ENCODE assay signal across 1 cellular context in genomic region chr20:36856691-36857635, GRCh38.
TF ChIP-seq lines count a peak whose summit lies in the region.

No MANE protein-coding gene starts in this region.

TF ChIP-seq in HepG2, 621 proteins besides CTCF, POLR2A, EP300 and RAD21 (continued from another document):
- TF ChIP-seq ZHX2 (IDR thresholded peaks at IDR 0.05; ENCODE audit: low read depth): no peak
- TF ChIP-seq ZHX2 (CRISPR knock-in tag; IDR thresholded peaks at IDR 0.05; ENCODE audit: borderline replicate concordance): no peak
- no peak for TF ChIP-seq ZNF431 (CRISPR knock-in tag; IDR thresholded peaks at IDR 0.05; ENCODE audit: borderline replicate concordance, low read depth)
- TF ChIP-seq KAT8 (CRISPR knock-in tag; IDR thresholded peaks at IDR 0.05): no peak
- 0 out of 2 replicates have a peak, but pooled peaks have one; percentile 37 for TF ChIP-seq KDM5B (CRISPR knock-in tag; IDR thresholded peaks at IDR 0.05; ENCODE audit: borderline replicate concordance)
- TF ChIP-seq ZNF546 (CRISPR knock-in tag; conservative IDR thresholded peaks at IDR 0.05): no peak
- TF ChIP-seq HOXA9 (CRISPR knock-in tag; IDR thresholded peaks at IDR 0.05; ENCODE audit: borderline replicate concordance): no peak
- TF ChIP-seq NR3C1 (CRISPR knock-in tag; IDR thresholded peaks at IDR 0.05): no peak
- TF ChIP-seq KMT2A (CRISPR knock-in tag; IDR thresholded peaks at IDR 0.05): no peak
- TF ChIP-seq JUNB (CRISPR knock-in tag; IDR thresholded peaks at IDR 0.05; ENCODE audit: borderline replicate concordance): no peak
- no peak for TF ChIP-seq ZSCAN29 (CRISPR knock-in tag; conservative IDR thresholded peaks at IDR 0.05)
- no peak for TF ChIP-seq SOX5 (CRISPR knock-in tag; IDR thresholded peaks at IDR 0.05; ENCODE audit: borderline replicate concordance)
- no peak for TF ChIP-seq HIC2 (CRISPR knock-in tag; IDR thresholded peaks at IDR 0.05; ENCODE audit: low read depth)
- TF ChIP-seq AGO2 (optimal IDR thresholded peaks at IDR 0.05; ENCODE audit: low read depth, low read length): peak; percentile 48
- TF ChIP-seq PHF8 (CRISPR knock-in tag; IDR thresholded peaks at IDR 0.05): no peak
- TF ChIP-seq HES4 (CRISPR knock-in tag; IDR thresholded peaks at IDR 0.05; ENCODE audit: borderline replicate concordance): no peak
- TF ChIP-seq CCAR2 (optimal IDR thresholded peaks at IDR 0.05; ENCODE audit: low read depth, low read length): peak; percentile 87
- peak; percentile 19; the same call in 1 of the 2 replicates for TF ChIP-seq POLR2G (IDR thresholded peaks at IDR 0.05; ENCODE audit: low read depth, low read length)
- TF ChIP-seq CBFB (CRISPR knock-in tag; IDR thresholded peaks at IDR 0.05): no peak
- no peak for TF ChIP-seq IRF9 (CRISPR knock-in tag; IDR thresholded peaks at IDR 0.05; ENCODE audit: borderline replicate concordance)
- no peak for TF ChIP-seq MED13 (CRISPR knock-in tag; IDR thresholded peaks at IDR 0.05)
- TF ChIP-seq ZNF33A (CRISPR knock-in tag; IDR thresholded peaks at IDR 0.05; ENCODE audit: borderline replicate concordance): no peak
- TF ChIP-seq TARDBP (CRISPR knock-in tag; IDR thresholded peaks at IDR 0.05): 0 out of 2 replicates have a peak, but pooled peaks have one; percentile 25
- TF ChIP-seq ZFAT (CRISPR knock-in tag; conservative IDR thresholded peaks at IDR 0.05): no peak
- TF ChIP-seq, protein P1, sequence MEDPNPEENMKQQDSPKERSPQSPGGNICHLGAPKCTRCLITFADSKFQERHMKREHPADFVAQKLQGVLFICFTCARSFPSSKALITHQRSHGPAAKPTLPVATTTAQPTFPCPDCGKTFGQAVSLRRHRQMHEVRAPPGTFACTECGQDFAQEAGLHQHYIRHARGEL (CRISPR knock-in tag; IDR thresholded peaks at IDR 0.05): 0 out of 2 replicates have a peak, but pooled peaks have one; percentile 39
- TF ChIP-seq, protein P2, sequence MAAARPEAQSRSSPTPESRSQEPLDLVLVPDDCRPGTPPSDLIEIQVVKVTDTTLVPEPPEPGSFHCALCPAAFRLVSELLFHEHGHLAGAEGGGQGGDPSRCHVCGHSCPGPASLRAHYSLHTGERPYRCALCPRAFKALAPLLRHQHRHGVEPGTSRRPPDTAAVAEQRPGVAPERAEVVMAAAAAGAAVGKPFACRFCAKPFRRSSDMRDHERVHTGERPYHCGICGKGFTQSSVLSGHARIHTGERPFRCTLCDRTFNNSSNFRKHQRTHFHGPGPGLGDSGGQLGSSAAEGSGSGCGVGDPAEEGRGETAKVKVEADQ (CRISPR knock-in tag; IDR thresholded peaks at IDR 0.05; ENCODE audit: borderline replicate concordance): no peak
- TF ChIP-seq, protein P3, sequence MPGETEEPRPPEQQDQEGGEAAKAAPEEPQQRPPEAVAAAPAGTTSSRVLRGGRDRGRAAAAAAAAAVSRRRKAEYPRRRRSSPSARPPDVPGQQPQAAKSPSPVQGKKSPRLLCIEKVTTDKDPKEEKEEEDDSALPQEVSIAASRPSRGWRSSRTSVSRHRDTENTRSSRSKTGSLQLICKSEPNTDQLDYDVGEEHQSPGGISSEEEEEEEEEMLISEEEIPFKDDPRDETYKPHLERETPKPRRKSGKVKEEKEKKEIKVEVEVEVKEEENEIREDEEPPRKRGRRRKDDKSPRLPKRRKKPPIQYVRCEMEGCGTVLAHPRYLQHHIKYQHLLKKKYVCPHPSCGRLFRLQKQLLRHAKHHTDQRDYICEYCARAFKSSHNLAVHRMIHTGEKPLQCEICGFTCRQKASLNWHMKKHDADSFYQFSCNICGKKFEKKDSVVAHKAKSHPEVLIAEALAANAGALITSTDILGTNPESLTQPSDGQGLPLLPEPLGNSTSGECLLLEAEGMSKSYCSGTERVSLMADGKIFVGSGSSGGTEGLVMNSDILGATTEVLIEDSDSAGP (CRISPR knock-in tag; IDR thresholded peaks at IDR 0.05; ENCODE audit: borderline replicate concordance): no peak
- no peak for TF ChIP-seq SRSF4 (IDR thresholded peaks at IDR 0.05; ENCODE audit: low read depth, low read length, poor library complexity, severe bottlenecking)
- no peak for TF ChIP-seq KLF6 (CRISPR knock-in tag; IDR thresholded peaks at IDR 0.05)
- 0 out of 2 replicates have a peak, but pooled peaks have one; percentile 47 for TF ChIP-seq NONO (IDR thresholded peaks at IDR 0.05)
- TF ChIP-seq NONO (CRISPR knock-in tag; conservative IDR thresholded peaks at IDR 0.05): no peak
- TF ChIP-seq ZNF251 (CRISPR knock-in tag; IDR thresholded peaks at IDR 0.05): no peak
- TF ChIP-seq ZFX (CRISPR knock-in tag; IDR thresholded peaks at IDR 0.05; ENCODE audit: low read depth): no peak
- TF ChIP-seq ZNF710 (CRISPR knock-in tag; IDR thresholded peaks at IDR 0.05; ENCODE audit: borderline replicate concordance): no peak
